In genomic region chr17:36195474-36196098, GRCh38 we compare ENCODE assay signal across 1 cellular context.
TF ChIP-seq lines count a peak whose summit lies in the region.

No MANE protein-coding gene starts in this region.

TF ChIP-seq in GM23338, 12 proteins besides CTCF, POLR2A, EP300 and RAD21 (continued from another document):
- TF ChIP-seq ZNF462 (CRISPR knock-in tag; IDR thresholded peaks at IDR 0.05), result no peak
TF ChIP-seq in GM23338: peak in this region for 0.
